ENCODE assay signal across 1 cellular context in the genomic region with DNA sequence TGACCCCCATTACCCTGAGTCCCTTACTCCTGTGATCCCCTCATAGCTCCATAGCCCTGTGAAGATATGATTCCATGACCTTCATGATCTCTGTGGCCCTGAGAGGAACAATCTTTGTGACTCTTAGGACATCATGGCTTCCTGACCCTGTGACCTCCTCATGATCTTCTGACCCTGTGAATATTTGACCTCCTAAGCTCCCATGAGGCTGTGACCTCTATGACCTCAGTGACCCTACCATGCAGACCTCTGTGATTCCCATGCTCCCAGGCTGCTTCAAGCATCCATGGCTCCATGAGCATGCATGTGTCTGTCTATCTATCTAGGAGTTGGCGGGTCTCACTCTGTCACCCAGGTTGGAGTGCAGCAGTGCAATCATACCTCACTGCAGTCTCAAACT.
TF ChIP-seq lines count a peak whose summit lies in the region.

No MANE protein-coding gene starts in this region.

TF ChIP-seq in K562, 482 proteins besides CTCF, POLR2A, EP300 and RAD21:
- no peak for TF ChIP-seq ZNF695 (CRISPR knock-in tag; IDR thresholded peaks at IDR 0.05)
- peak; percentile 46 for TF ChIP-seq NR2C1 (IDR thresholded peaks at IDR 0.05)
- TF ChIP-seq NR2C1 (tag; IDR thresholded peaks at IDR 0.05) = peak; percentile 49; the same call in 1 of the 2 replicates
- TF ChIP-seq IFI16 (CRISPR knock-in tag; IDR thresholded peaks at IDR 0.05) = no peak
- TF ChIP-seq HLTF (IDR thresholded peaks at IDR 0.05) = no peak
- TF ChIP-seq ESRRA (IDR thresholded peaks at IDR 0.05; ENCODE audit: borderline replicate concordance, low read depth) = peak; percentile 66
- no peak for TF ChIP-seq PTBP1 (IDR thresholded peaks at IDR 0.05; ENCODE audit: low read depth, low read length)
- no peak for TF ChIP-seq CCAR2 (IDR thresholded peaks at IDR 0.05; ENCODE audit: low read depth, low read length)
